9 cellular contexts compared by ENCODE assay signal in the genomic region with DNA sequence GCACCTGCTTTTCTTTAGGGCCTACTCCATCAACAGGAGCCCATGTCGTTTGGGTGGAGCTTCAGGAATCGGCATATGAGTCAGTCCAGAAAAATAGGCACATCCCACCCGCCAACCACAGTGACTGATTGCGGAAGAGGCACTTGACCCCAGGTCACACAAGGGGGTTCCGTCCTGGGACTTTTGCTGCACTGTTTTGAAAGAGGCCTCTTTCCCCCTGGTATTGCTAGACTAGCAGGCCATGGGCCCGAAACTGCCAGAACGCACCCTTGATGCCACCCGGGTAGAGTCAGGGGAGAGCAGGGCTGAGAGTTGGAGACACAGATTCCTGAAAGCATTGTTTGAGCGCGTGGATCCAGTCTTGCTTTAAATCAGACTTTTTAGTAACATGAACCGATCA. TPM values are rescaled to one million over a fixed set of nuclear protein-coding genes. Genes with fewer than 3 reads are reported as not detected.
DNase-seq lines count a peak whose midpoint lies in the region; ATAC-seq and TF ChIP-seq lines count a peak whose summit lies in the region.
"Had no signal": no experiment of that assay in that cellular context is flagged by ENCODE, and none has a peak within 500 bp of the region (broad histone marks: within the 10 kb centered on the region; RNA-seq: fewer than 3 reads in every experiment).

No MANE protein-coding gene starts in this region.

- H3K14ac ChIP-seq in neuronal stem cell (ENCODE audit: low read length) = peak overlapping the region; percentile 4

- no CpG with 5 or more reads among the region's 11 CpGs for WGBS in neuronal stem cell (ENCODE audit: extremely low coverage in 2 of 2, insufficient read length in 2 of 2, insufficient replicate concordance in 1 of 2), 2 donors

- H3K4me1 ChIP-seq in HUES48 (ENCODE audit: control insufficient read depth, insufficient read depth, low read length) (peaks cover 15% of the 10 kb centered on the region), neuronal stem cell (ENCODE audit: control insufficient read depth in 2 of 2, insufficient read depth in 1 of 2, low read depth in 1 of 2, low read length in 2 of 2) (peaks cover 17% of the 10 kb centered on the region in 2 donors)

- intact Hi-C loops in dendritic cell treated with granulocyte-macrophage colony-stimulating factor and Interleukin-4, amounts not matched to agents 40 ng/mL and 50 ng/mL, for 4 days (cut with micrococcal nuclease) = loop anchor here (2.0 kb wide), 1 partner anchor 19 kb away; a partner anchor contains a TSS
- intact Hi-C loops in posterior vena cava (cut with DNase I) = no loop called here

- H3K4me1 Mint-ChIP-seq in dendritic cell treated with granulocyte-macrophage colony-stimulating factor and Interleukin-4, amounts not matched to agents 40 ng/mL and 50 ng/mL, for 4 days (ENCODE audit: low read depth) = peaks cover 69% of the 10 kb centered on the region

- peak overlapping the region; percentile 47 for H2AK5ac ChIP-seq in neuronal stem cell (ENCODE audit: low read depth, low read length)

- no peak overlapping the region for H4K91ac ChIP-seq in neuronal stem cell (ENCODE audit: low read depth, low read length, poor library complexity)

- H3K27me3 ChIP-seq in HUES48 (ENCODE audit: control insufficient read depth, insufficient read depth, low read length) (no peaks in the 10 kb centered on the region), neuronal stem cell (ENCODE audit: control insufficient read depth in 3 of 3, insufficient read depth in 3 of 3, low read depth in 1 of 3, low read length in 3 of 3) (no peaks in the 10 kb centered on the region)

- no peak for TF ChIP-seq POLR2A in GM18505 (IDR thresholded peaks at IDR 0.05; ENCODE audit: borderline replicate concordance, extremely low read depth, insufficient read depth, insufficient read length)

- H3K9me3 Mint-ChIP-seq in dendritic cell treated with granulocyte-macrophage colony-stimulating factor and Interleukin-4, amounts not matched to agents 40 ng/mL and 50 ng/mL, for 4 days = no peaks in the 10 kb centered on the region

- no peak overlapping the region for H3K4me3 ChIP-seq in HUES48 (ENCODE audit: low read depth, low read length)
- no peak overlapping the region for H3K4me3 ChIP-seq in neuronal stem cell (ENCODE audit: low read length in 2 of 2)
- H3K4me3 ChIP-seq: SK-N-MC had no signal

- H2BK15ac ChIP-seq in neuronal stem cell (ENCODE audit: low read length) = peak overlapping the region; percentile 46

- H2BK5ac ChIP-seq in neuronal stem cell (ENCODE audit: low read length) = no peak overlapping the region

- peak overlapping the region; percentile 88 for H3K27ac Mint-ChIP-seq in dendritic cell treated with granulocyte-macrophage colony-stimulating factor and Interleukin-4, amounts not matched to agents 40 ng/mL and 50 ng/mL, for 4 days

- H3K18ac ChIP-seq in neuronal stem cell (ENCODE audit: low read length) = peak overlapping the region; percentile 90

- H3K36me3 Mint-ChIP-seq in dendritic cell treated with granulocyte-macrophage colony-stimulating factor and Interleukin-4, amounts not matched to agents 40 ng/mL and 50 ng/mL, for 4 days (ENCODE audit: low read depth) = no peaks in the 10 kb centered on the region

- H3K9ac ChIP-seq in HUES48 (ENCODE audit: low read depth, low read length) (no peak overlapping the region), neuronal stem cell (ENCODE audit: low read depth, low read length, poor library complexity) (no peak overlapping the region)

- no peak overlapping the region for H3K4me2 ChIP-seq in neuronal stem cell (ENCODE audit: insufficient read depth, low read length, poor library complexity, severe bottlenecking)

- H2BK120ac ChIP-seq in neuronal stem cell (ENCODE audit: low read depth, low read length) = peak overlapping the region; percentile 82

- H3K79me1 ChIP-seq in neuronal stem cell (ENCODE audit: low read depth, low read length) = no peaks in the 10 kb centered on the region

- peak overlapping the region; percentile 30 for H2BK12ac ChIP-seq in neuronal stem cell (ENCODE audit: low read length)

- ATAC-seq in GM19025 (IDR thresholded peaks at IDR 0.05; ENCODE audit: low read depth, unreplicated experiment) = peak; percentile 48
- no peak for ATAC-seq in GM18505 (IDR thresholded peaks at IDR 0.05; ENCODE audit: unreplicated experiment)
- no peak for ATAC-seq in GM18498 (IDR thresholded peaks at IDR 0.05; ENCODE audit: unreplicated experiment)

- H3K4ac ChIP-seq in neuronal stem cell (ENCODE audit: low read length) = no peak overlapping the region

- DNase-seq in neuronal stem cell (ENCODE audit: low spot score) = peak; percentile 29
- DNase-seq in NCI-H2029 treated with DMSO at 0.1 percent for 48 hours (lab: John Stamatoyannopoulos, UW) = no peak
- DNase-seq in posterior vena cava (ENCODE audit: low spot score) = no peak

- H3K36me3 ChIP-seq in HUES48 (ENCODE audit: control insufficient read depth, insufficient read depth, low read length) (no peaks in the 10 kb centered on the region), neuronal stem cell (replicated peaks in 1 of 2; ENCODE audit: control insufficient read depth in 2 of 2, insufficient read depth in 2 of 2, low read length in 2 of 2) (no peaks in the 10 kb centered on the region)

- H2AFZ ChIP-seq in neuronal stem cell (ENCODE audit: low read length) = peak overlapping the region; percentile 50

- peak overlapping the region; percentile 55 for H3K4me3 Mint-ChIP-seq in dendritic cell treated with granulocyte-macrophage colony-stimulating factor and Interleukin-4, amounts not matched to agents 40 ng/mL and 50 ng/mL, for 4 days

- no peak overlapping the region for H3K23ac ChIP-seq in neuronal stem cell (ENCODE audit: low read depth, low read length, poor library complexity)

- peak overlapping the region; percentile 51 for H3K27ac ChIP-seq in HUES48 (ENCODE audit: low read depth, low read length)
- peak overlapping the region; percentile 86 for H3K27ac ChIP-seq in neuronal stem cell (replicated peaks; ENCODE audit: low read length)
- H3K27ac ChIP-seq: SK-N-MC had no signal

- no peak overlapping the region for H4K8ac ChIP-seq in neuronal stem cell (ENCODE audit: low read depth, low read length)

- no peaks in the 10 kb centered on the region for H3K27me3 Mint-ChIP-seq in dendritic cell treated with granulocyte-macrophage colony-stimulating factor and Interleukin-4, amounts not matched to agents 40 ng/mL and 50 ng/mL, for 4 days

- H3K9me3 ChIP-seq in HUES48 (ENCODE audit: control insufficient read depth, insufficient read depth, low read length) = no peaks in the 10 kb centered on the region
- no peaks in the 10 kb centered on the region for H3K9me3 ChIP-seq in neuronal stem cell (replicated peaks in 1 of 2; ENCODE audit: control insufficient read depth in 2 of 2, insufficient read depth in 1 of 2, low read depth in 1 of 2, low read length in 2 of 2)

RNA-seq across cellular contexts. Expression of a gene that starts 19.3 kb away (rescaled TPM):
- 2.1 TPM for polyA plus RNA-seq in neuronal stem cell (2013, experiment 1 of 2)
- polyA plus RNA-seq in neuronal stem cell (2013, experiment 2 of 2) = 2.0 TPM
- 10 to 100 TPM in 1 of 2 donors, 1 to 10 TPM in 1; 8.0 to 10.6 TPM for total RNA-seq in posterior vena cava

RNA-seq across cellular contexts. Expression of a gene that starts 51.8 kb away (rescaled TPM):
- 10.3 TPM for polyA plus RNA-seq in neuronal stem cell (2013, experiment 1 of 2)
- 10.8 TPM for polyA plus RNA-seq in neuronal stem cell (2013, experiment 2 of 2)
- total RNA-seq in posterior vena cava = 10 to 100 TPM in 1 of 2 donors, 1 to 10 TPM in 1; 7.5 to 11.3 TPM

RNA-seq across cellular contexts. Expression of a gene that starts 51.9 kb away (rescaled TPM):
- 12.4 TPM for polyA plus RNA-seq in neuronal stem cell (2013, experiment 1 of 2)
- 12.2 TPM for polyA plus RNA-seq in neuronal stem cell (2013, experiment 2 of 2)
- 10 to 100 TPM in 1 of 2 donors, 1 to 10 TPM in 1; 8.1 to 10.3 TPM for total RNA-seq in posterior vena cava
